12 cellular contexts compared by ENCODE assay signal in genomic region chr14:68269136-68269535, GRCh38.
DNase-seq lines count a peak whose midpoint lies in the region; TF ChIP-seq lines count a peak whose summit lies in the region.
"Had no signal": no experiment of that assay in that cellular context is flagged by ENCODE, and none has a peak within 500 bp of the region (broad histone marks: within the 10 kb centered on the region; RNA-seq: fewer than 3 reads in every experiment).

No MANE protein-coding gene starts in this region.

- no peak overlapping the region for H3K27ac ChIP-seq in CD4-positive, alpha-beta memory T cell (ENCODE audit: low read depth, low read length)
- H3K27ac ChIP-seq in OCI-LY3 (ENCODE audit: low read length), result peak overlapping the region; percentile 93
- H3K27ac ChIP-seq in skeletal muscle tissue (ENCODE audit: low read depth, low read length), result peak overlapping the region; percentile 63

- H3K4me3 Mint-ChIP-seq in CD4-positive, alpha-beta memory T cell, result peak overlapping the region in 1 of 8 donors; percentile 37
- no peak overlapping the region for H3K4me3 Mint-ChIP-seq in T-helper 2 cell treated with Interferon-gamma antibody and Interleukin-4, amounts not matched to agents 5 μg/mL and 100 μg/mL, for 36 hours
- H3K4me3 Mint-ChIP-seq: activated T-cell treated with anti-CD3 and anti-CD28 coated beads, Interleukin-2, amount 50 U/mL, for 4 hours had no signal

- H3K36me3 Mint-ChIP-seq in CD4-positive, alpha-beta memory T cell, result no peaks in the 10 kb centered on the region
- H3K36me3 Mint-ChIP-seq in T-helper 2 cell treated with Interferon-gamma antibody and Interleukin-4, amounts not matched to agents 5 μg/mL and 100 μg/mL, for 36 hours (ENCODE audit: low read depth), result no peaks in the 10 kb centered on the region

- H3K4me3 ChIP-seq in CD4-positive, alpha-beta memory T cell (ENCODE audit: low read length in 2 of 2), result no peak overlapping the region
- no peak overlapping the region for H3K4me3 ChIP-seq in OCI-LY3 (ENCODE audit: low read length)
- no peak overlapping the region for H3K4me3 ChIP-seq in epithelial cell of esophagus (ENCODE audit: low read length)
- H3K4me3 ChIP-seq in skeletal muscle tissue (ENCODE audit: low read length in 3 of 3), result no peak overlapping the region

- H3K4me1 ChIP-seq in CD4-positive, alpha-beta memory T cell (ENCODE audit: insufficient read depth, low read length), result peaks cover 42% of the 10 kb centered on the region
- peaks cover 95% of the 10 kb centered on the region for H3K4me1 ChIP-seq in OCI-LY3 (ENCODE audit: low read length)
- peaks cover 2 to 15% (median 12%) of the 10 kb centered on the region in 3 donors for H3K4me1 ChIP-seq in skeletal muscle tissue (ENCODE audit: control insufficient read depth in 3 of 3, insufficient read depth in 3 of 3, low read length in 3 of 3)

- no peaks in the 10 kb centered on the region for H3K79me2 ChIP-seq in OCI-LY3 (ENCODE audit: low read length)

- no peaks in the 10 kb centered on the region for H3K36me3 ChIP-seq in CD4-positive, alpha-beta memory T cell (ENCODE audit: insufficient read depth, low read length)
- H3K36me3 ChIP-seq in OCI-LY3 (replicated peaks; ENCODE audit: low read depth, low read length) (no peaks in the 10 kb centered on the region), skeletal muscle tissue (ENCODE audit: control insufficient read depth in 3 of 3, insufficient read depth in 3 of 3, low read length in 3 of 3) (no peaks in the 10 kb centered on the region)

- no peaks in the 10 kb centered on the region for H3K9me3 ChIP-seq in CD4-positive, alpha-beta memory T cell (ENCODE audit: control insufficient read depth in 1 of 2, low read length in 2 of 2)
- H3K9me3 ChIP-seq in OCI-LY3 (ENCODE audit: insufficient read depth, low read length) (no peaks in the 10 kb centered on the region), skeletal muscle tissue (ENCODE audit: control insufficient read depth in 3 of 3, low read length in 3 of 3) (no peaks in the 10 kb centered on the region)

- POLR2A ChIA-PET in CD4-positive, alpha-beta memory T cell (lab: Charles Lee; ENCODE audit: partially characterized antibody), result interaction anchor here (1.5 kb wide), 1 partner anchor 527 kb away, joined by 4 read pairs; no protein-coding TSS in a partner anchor

- H3K4me1 Mint-ChIP-seq in CD4-positive, alpha-beta memory T cell, result peaks cover 29 to 55% (median 36%) of the 10 kb centered on the region in 4 donors
- H3K4me1 Mint-ChIP-seq in T-helper 2 cell treated with Interferon-gamma antibody and Interleukin-4, amounts not matched to agents 5 μg/mL and 100 μg/mL, for 36 hours (ENCODE audit: low read depth), result peaks cover 23% of the 10 kb centered on the region

- H3K27me3 Mint-ChIP-seq in CD4-positive, alpha-beta memory T cell, result no peaks in the 10 kb centered on the region
- H3K27me3 Mint-ChIP-seq in T-helper 2 cell treated with Interferon-gamma antibody and Interleukin-4, amounts not matched to agents 5 μg/mL and 100 μg/mL, for 36 hours (ENCODE audit: low read depth), result no peaks in the 10 kb centered on the region

- TF ChIP-seq CTCF in OCI-LY3 (IDR thresholded peaks at IDR 0.05; ENCODE audit: low read depth, low read length), result no peak
- TF ChIP-seq CTCF in epithelial cell of esophagus (IDR thresholded peaks at IDR 0.05; ENCODE audit: insufficient read depth, low read depth, low read length, missing control alignments), result no peak

- CTCF ChIA-PET in CD4-positive, alpha-beta memory T cell (lab: Charles Lee; ENCODE audit: partially characterized antibody), result interaction anchor here (3.0 to 3.2 kb wide), 2 partner anchors 15 to 548 kb away, joined by 9 to 13 read pairs; no protein-coding TSS in a partner anchor

- H3K9ac ChIP-seq in OCI-LY3 (ENCODE audit: low read length) (peak overlapping the region; percentile 62), skeletal muscle tissue (ENCODE audit: low read depth in 1 of 3, low read length in 3 of 3) (no peak overlapping the region)

- 0 out of 2 replicates have a peak overlapping the region, but pooled peaks have one; percentile 2 for H2AFZ ChIP-seq in OCI-LY3 (ENCODE audit: low read depth, low read length)

- intact Hi-C loops in CD4-positive, alpha-beta memory T cell (cut with micrococcal nuclease), result no loop called here

- H3K27me3 ChIP-seq in CD4-positive, alpha-beta memory T cell (ENCODE audit: insufficient read depth, low read length), result no peaks in the 10 kb centered on the region
- no peaks in the 10 kb centered on the region for H3K27me3 ChIP-seq in OCI-LY3 (ENCODE audit: low read depth, low read length)
- no peaks in the 10 kb centered on the region for H3K27me3 ChIP-seq in skeletal muscle tissue (ENCODE audit: control insufficient read depth in 3 of 3, insufficient read depth in 3 of 3, low read length in 3 of 3)

- H3K9me3 Mint-ChIP-seq in CD4-positive, alpha-beta memory T cell, result no peaks in the 10 kb centered on the region
- H3K9me3 Mint-ChIP-seq in T-helper 2 cell treated with Interferon-gamma antibody and Interleukin-4, amounts not matched to agents 5 μg/mL and 100 μg/mL, for 36 hours, result no peaks in the 10 kb centered on the region
- H3K9me3 Mint-ChIP-seq: activated T-cell treated with anti-CD3 and anti-CD28 coated beads, Interleukin-2, amount 50 U/mL, for 4 hours had no signal

- no peak for DNase-seq in CD4-positive, alpha-beta memory T cell
- DNase-seq in epithelial cell of esophagus (ENCODE audit: low read depth), result peak; percentile 39
- no peak for DNase-seq in effector CD4-positive, alpha-beta T cell
- no peak for DNase-seq in T-helper 2 cell treated with Interferon-gamma antibody and Interleukin-4, amounts not matched to agents 5 μg/mL and 100 μg/mL, for 36 hours (ENCODE audit: low spot score)
- no peak for DNase-seq in germinal center (ENCODE audit: low spot score)
- DNase-seq in central memory CD4-positive, alpha-beta T cell, result no peak
- DNase-seq: activated T-cell treated with anti-CD3 and anti-CD28 coated beads, Interleukin-2, amount 50 U/mL, for 4 hours; NCI-H1092 treated with DMSO at 0.1 percent for 48 hours; NK-92 treated with Interleukin-12 subunit alpha and Interleukin-12 subunit beta, amount 100 ng/mL, for 24 hours; T1000 had no signal

- H3K4me2 ChIP-seq in OCI-LY3 (ENCODE audit: low read length), result peak overlapping the region; percentile 74

- H3K27ac Mint-ChIP-seq in CD4-positive, alpha-beta memory T cell, result peak overlapping the region; percentile 7 to 93 (median 85)
- H3K27ac Mint-ChIP-seq in T-helper 2 cell treated with Interferon-gamma antibody and Interleukin-4, amounts not matched to agents 5 μg/mL and 100 μg/mL, for 36 hours, result no peak overlapping the region

- H4K20me1 ChIP-seq in OCI-LY3 (ENCODE audit: insufficient read depth, low read length), result no peaks in the 10 kb centered on the region
